In the genomic region with DNA sequence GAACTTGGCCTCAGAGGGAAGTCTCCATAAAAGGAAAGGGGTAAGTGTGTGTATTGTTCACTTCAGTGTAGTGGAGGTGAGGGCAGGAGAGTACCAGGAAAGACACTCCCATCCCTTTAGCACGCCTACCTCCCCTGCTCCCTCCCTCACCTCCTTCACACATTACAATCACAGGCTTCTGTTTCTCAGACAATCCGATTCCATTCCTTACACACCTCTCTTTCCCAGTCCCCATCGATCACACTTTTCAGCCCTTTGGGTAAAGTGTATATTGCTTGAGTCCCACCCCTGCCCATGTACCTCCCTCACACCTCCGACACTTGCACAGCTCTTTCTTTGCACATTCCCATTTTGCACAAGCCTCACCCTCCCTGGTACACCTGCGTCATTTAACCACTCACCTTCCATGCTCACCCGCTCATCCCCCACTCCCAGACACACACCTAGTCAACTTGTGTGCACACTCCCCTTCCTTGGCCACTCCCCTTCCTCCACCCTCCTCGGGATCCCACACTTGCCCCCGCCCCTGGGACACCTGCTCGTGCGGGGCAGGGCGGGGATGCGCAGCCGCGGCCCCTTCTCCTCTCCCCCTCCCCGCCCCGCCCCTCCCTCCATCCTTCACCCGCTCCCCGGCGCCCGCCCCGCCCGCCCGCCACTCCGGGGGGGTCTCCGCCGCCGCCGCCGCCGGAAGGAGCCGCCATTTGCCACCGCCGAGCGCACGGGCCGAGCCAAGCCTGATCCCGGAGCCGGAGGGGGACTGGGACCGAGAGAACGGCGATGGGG, we compare ENCODE assay signal across 8 cellular contexts. TPM values are rescaled to one million over a fixed set of nuclear protein-coding genes. Genes with fewer than 3 reads are reported as not detected.
A peak's percentile ranks its signal among the peaks of the same experiment; 100 is the strongest.
DNase-seq lines count a peak whose midpoint lies in the region; ATAC-seq and TF ChIP-seq lines count a peak whose summit lies in the region.

A gene with protein sequence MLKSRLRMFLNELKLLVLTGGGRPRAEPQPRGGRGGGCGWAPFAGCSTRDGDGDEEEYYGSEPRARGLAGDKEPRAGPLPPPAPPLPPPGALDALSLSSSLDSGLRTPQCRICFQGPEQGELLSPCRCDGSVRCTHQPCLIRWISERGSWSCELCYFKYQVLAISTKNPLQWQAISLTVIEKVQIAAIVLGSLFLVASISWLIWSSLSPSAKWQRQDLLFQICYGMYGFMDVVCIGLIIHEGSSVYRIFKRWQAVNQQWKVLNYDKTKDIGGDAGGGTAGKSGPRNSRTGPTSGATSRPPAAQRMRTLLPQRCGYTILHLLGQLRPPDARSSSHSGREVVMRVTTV (plus strand): TSS at position 693 of the 783 bp plus-strand sequence. CDS start 426 bp downstream, outside the sequence.

- TF ChIP-seq POLR2A in spleen (IDR thresholded peaks at IDR 0.05), result no peak

- no peaks in the 10 kb centered on the region for H3K9me3 Mint-ChIP-seq in T-helper 2 cell treated with Interferon-gamma antibody and Interleukin-4, amounts not matched to agents 5 μg/mL and 100 μg/mL, for 36 hours

- H3K27ac Mint-ChIP-seq in T-helper 2 cell treated with Interferon-gamma antibody and Interleukin-4, amounts not matched to agents 5 μg/mL and 100 μg/mL, for 36 hours, result peak within 1 kb of the TSS; percentile 85

- H3K4me1 ChIP-seq in HEK293 (ENCODE audit: control insufficient read depth, insufficient read depth, low read length) (peaks cover 16% of the 10 kb centered on the region), spleen (peaks cover 26 to 82% (median 55%) of the 10 kb centered on the region in 6 donors)

- peaks cover 16 to 46% of the 10 kb centered on the region in 2 experiments for H3K36me3 ChIP-seq in HEK293 (ENCODE audit: control insufficient read depth in 2 of 2, insufficient read depth in 1 of 2, low read length in 2 of 2)
- H3K36me3 ChIP-seq in spleen, result peaks cover 0 to 38% (median 28%) of the 10 kb centered on the region in 6 donors

- H3K27me3 ChIP-seq in spleen (replicated peaks in 1 of 7), result peaks cover 0 to 10% (median 0%) of the 10 kb centered on the region in 7 donors

- intact Hi-C loops in spleen (cut with DNase I; ENCODE audit: low total_unique reads), result no loop called here

- H3K9me3 ChIP-seq in HEK293 (ENCODE audit: control insufficient read depth, insufficient read depth, low read depth, low read length) (no peaks in the 10 kb centered on the region), iPS-18c (ENCODE audit: control insufficient read depth, insufficient read depth, low read length) (no peaks in the 10 kb centered on the region), spleen (no peaks in the 10 kb centered on the region)

- peak within 1 kb of the TSS; percentile 63 for H3K4me3 ChIP-seq in HEK293 (ENCODE audit: low read depth, low read length)
- H3K4me3 ChIP-seq in astrocyte of the cerebellum (ENCODE audit: low read depth, low read length), result peak within 1 kb of the TSS; percentile 55
- peak within 1 kb of the TSS; percentile 57 for H3K4me3 ChIP-seq in iPS-18c (ENCODE audit: insufficient read depth, low read depth, low read length)
- H3K4me3 ChIP-seq in spleen, result peak within 1 kb of the TSS; percentile 58 to 95 (median 70)

- no peak for ATAC-seq in HG02938 (IDR thresholded peaks at IDR 0.05; ENCODE audit: unreplicated experiment)

- in situ Hi-C loops in astrocyte of the cerebellum (cut with HindIII; ENCODE audit: low sequenced_read_pairs), result loop anchor here (5.0 kb wide), 1 partner anchor 63 kb away; a partner anchor contains a TSS

- peaks cover 32% of the 10 kb centered on the region for H3K36me3 Mint-ChIP-seq in T-helper 2 cell treated with Interferon-gamma antibody and Interleukin-4, amounts not matched to agents 5 μg/mL and 100 μg/mL, for 36 hours (ENCODE audit: low read depth)

- peak within 1 kb of the TSS; percentile 69; the same call in 1 of the 2 replicates for H3K27ac ChIP-seq in HEK293 (ENCODE audit: extremely low read depth, low read depth, low read length)
- peak within 1 kb of the TSS; percentile 65 to 95 (median 83) for H3K27ac ChIP-seq in spleen

- DNase-seq in EL, result peak; percentile 43
- DNase-seq in NCI-H1436 treated with DMSO at 0.1 percent for 48 hours (lab: John Stamatoyannopoulos, UW), result peak; percentile 39
- peak; percentile 83 for DNase-seq in T-helper 2 cell treated with Interferon-gamma antibody and Interleukin-4, amounts not matched to agents 5 μg/mL and 100 μg/mL, for 36 hours (ENCODE audit: low spot score)
- no peak for DNase-seq in astrocyte of the cerebellum (ENCODE audit: low read depth)
- peak; percentile 94 for DNase-seq in spleen

- POLR2A ChIA-PET in HEK293 (lab: Yijun Ruan, JAX), result interaction anchor here (0.5 to 1.4 kb wide), 3 partner anchors 17 to 1832 kb away, joined by 3 to 4 read pairs (median 4); a partner anchor contains a TSS

- TF ChIP-seq CTCF in HEK293 (tag by site-specific recombination; IDR thresholded peaks at IDR 0.05), result no peak
- TF ChIP-seq CTCF in astrocyte of the cerebellum (IDR thresholded peaks at IDR 0.05; ENCODE audit: low read depth, low read length, missing control alignments), result no peak
- TF ChIP-seq CTCF in spleen (IDR thresholded peaks at IDR 0.05 in 8 of 11, conservative IDR thresholded peaks at IDR 0.05 in 3 of 11), result no peak

- CTCF ChIA-PET in HEK293 (lab: Yijun Ruan, JAX), result interaction anchor here (2.4 kb wide), 1 partner anchor 12 kb away, joined by 26 read pairs; a partner anchor contains a TSS

- peaks cover 51% of the 10 kb centered on the region for H3K4me1 Mint-ChIP-seq in T-helper 2 cell treated with Interferon-gamma antibody and Interleukin-4, amounts not matched to agents 5 μg/mL and 100 μg/mL, for 36 hours (ENCODE audit: low read depth)

- H3K4me3 Mint-ChIP-seq in T-helper 2 cell treated with Interferon-gamma antibody and Interleukin-4, amounts not matched to agents 5 μg/mL and 100 μg/mL, for 36 hours, result peak within 1 kb of the TSS; percentile 89

- peaks cover 3% of the 10 kb centered on the region for H3K27me3 Mint-ChIP-seq in T-helper 2 cell treated with Interferon-gamma antibody and Interleukin-4, amounts not matched to agents 5 μg/mL and 100 μg/mL, for 36 hours (ENCODE audit: low read depth)

- WGBS in spleen, 5 donors, result 1 to 3% (median 1%) methylated on average over 15 to 41 of the region's 41 CpGs

TF ChIP-seq in HEK293, 187 proteins besides CTCF, POLR2A, EP300 and RAD21 (continues in another document):
- no peak for TF ChIP-seq MEIS1 (CRISPR knock-in tag; IDR thresholded peaks at IDR 0.05; ENCODE audit: borderline replicate concordance)
- no peak for TF ChIP-seq ZNF707 (tag by site-specific recombination; IDR thresholded peaks at IDR 0.05)
- peak; percentile 92 for TF ChIP-seq ZEB2 (tag by site-specific recombination; IDR thresholded peaks at IDR 0.05)
- TF ChIP-seq ZFHX2 (tag by site-specific recombination; conservative IDR thresholded peaks at IDR 0.05), result peak; percentile 74
- TF ChIP-seq, protein P1, sequence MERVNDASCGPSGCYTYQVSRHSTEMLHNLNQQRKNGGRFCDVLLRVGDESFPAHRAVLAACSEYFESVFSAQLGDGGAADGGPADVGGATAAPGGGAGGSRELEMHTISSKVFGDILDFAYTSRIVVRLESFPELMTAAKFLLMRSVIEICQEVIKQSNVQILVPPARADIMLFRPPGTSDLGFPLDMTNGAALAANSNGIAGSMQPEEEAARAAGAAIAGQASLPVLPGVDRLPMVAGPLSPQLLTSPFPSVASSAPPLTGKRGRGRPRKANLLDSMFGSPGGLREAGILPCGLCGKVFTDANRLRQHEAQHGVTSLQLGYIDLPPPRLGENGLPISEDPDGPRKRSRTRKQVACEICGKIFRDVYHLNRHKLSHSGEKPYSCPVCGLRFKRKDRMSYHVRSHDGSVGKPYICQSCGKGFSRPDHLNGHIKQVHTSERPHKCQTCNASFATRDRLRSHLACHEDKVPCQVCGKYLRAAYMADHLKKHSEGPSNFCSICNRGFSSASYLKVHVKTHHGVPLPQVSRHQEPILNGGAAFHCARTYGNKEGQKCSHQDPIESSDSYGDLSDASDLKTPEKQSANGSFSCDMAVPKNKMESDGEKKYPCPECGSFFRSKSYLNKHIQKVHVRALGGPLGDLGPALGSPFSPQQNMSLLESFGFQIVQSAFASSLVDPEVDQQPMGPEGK (tag by site-specific recombination; IDR thresholded peaks at IDR 0.05), result peak; percentile 96
- TF ChIP-seq KLF10 (tag by site-specific recombination; IDR thresholded peaks at IDR 0.05), result no peak
- TF ChIP-seq, protein P2, sequence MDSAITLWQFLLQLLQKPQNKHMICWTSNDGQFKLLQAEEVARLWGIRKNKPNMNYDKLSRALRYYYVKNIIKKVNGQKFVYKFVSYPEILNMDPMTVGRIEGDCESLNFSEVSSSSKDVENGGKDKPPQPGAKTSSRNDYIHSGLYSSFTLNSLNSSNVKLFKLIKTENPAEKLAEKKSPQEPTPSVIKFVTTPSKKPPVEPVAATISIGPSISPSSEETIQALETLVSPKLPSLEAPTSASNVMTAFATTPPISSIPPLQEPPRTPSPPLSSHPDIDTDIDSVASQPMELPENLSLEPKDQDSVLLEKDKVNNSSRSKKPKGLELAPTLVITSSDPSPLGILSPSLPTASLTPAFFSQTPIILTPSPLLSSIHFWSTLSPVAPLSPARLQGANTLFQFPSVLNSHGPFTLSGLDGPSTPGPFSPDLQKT (IDR thresholded peaks at IDR 0.05; ENCODE audit: borderline replicate concordance, low read depth, low read length), result no peak
- TF ChIP-seq, protein P3, sequence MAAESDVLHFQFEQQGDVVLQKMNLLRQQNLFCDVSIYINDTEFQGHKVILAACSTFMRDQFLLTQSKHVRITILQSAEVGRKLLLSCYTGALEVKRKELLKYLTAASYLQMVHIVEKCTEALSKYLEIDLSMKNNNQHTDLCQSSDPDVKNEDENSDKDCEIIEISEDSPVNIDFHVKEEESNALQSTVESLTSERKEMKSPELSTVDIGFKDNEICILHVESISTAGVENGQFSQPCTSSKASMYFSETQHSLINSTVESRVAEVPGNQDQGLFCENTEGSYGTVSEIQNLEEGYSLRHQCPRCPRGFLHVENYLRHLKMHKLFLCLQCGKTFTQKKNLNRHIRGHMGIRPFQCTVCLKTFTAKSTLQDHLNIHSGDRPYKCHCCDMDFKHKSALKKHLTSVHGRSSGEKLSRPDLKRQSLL (tag by site-specific recombination; IDR thresholded peaks at IDR 0.05), result no peak
- no peak for TF ChIP-seq ZNF596 (tag by site-specific recombination; IDR thresholded peaks at IDR 0.05)
- TF ChIP-seq KLF8 (tag by site-specific recombination; IDR thresholded peaks at IDR 0.05), result peak; percentile 90

RNA-seq across cellular contexts. Expression of the gene that starts here (rescaled TPM):
- total RNA-seq in spleen, result 10 to 100 TPM; 17.2 to 36.8 (median 23.0) TPM
- polyA plus RNA-seq in spleen, result 10 to 100 TPM; 29.0 to 49.0 (median 33.0) TPM
